Comparison of ENCODE assay signal across 11 cellular contexts in genomic region chr15:65384505-65384894, GRCh38. TPM values are rescaled to one million over a fixed set of nuclear protein-coding genes. Genes with fewer than 3 reads are reported as not detected.
A peak's percentile ranks its signal among the peaks of the same experiment; 100 is the strongest.
DNase-seq lines count a peak whose midpoint lies in the region; ATAC-seq and TF ChIP-seq lines count a peak whose summit lies in the region.
"Had no signal": no experiment of that assay in that cellular context is flagged by ENCODE, and none has a peak within 500 bp of the region (broad histone marks: within the 10 kb centered on the region; RNA-seq: fewer than 3 reads in every experiment).

No MANE protein-coding gene starts in this region.

- H3F3A ChIP-seq in GM23338 (replicated peaks; ENCODE audit: low read depth), result peaks cover 12% of the 10 kb centered on the region; the same call in 1 of the 2 replicates

- no peaks in the 10 kb centered on the region for H3K79me2 ChIP-seq in GM23338 (replicated peaks; ENCODE audit: insufficient read depth)

- H2AFZ ChIP-seq in GM23338, result no peak overlapping the region
- H2AFZ ChIP-seq: GM23248 had no signal

- H3K4me2 ChIP-seq in BLaER1 treated with 17β-estradiol and CSF1 and Interleukin-3, amounts not matched to agents 10 nM and 100 nM, result peak overlapping the region; percentile 95 to 100 (median 98)
- H3K4me2 ChIP-seq in GM23338, result peak overlapping the region; percentile 89; the same call in 1 of the 2 replicates

- peaks cover 30% of the 10 kb centered on the region for H3K36me3 Mint-ChIP-seq in GM23338 (ENCODE audit: low read depth)
- no peaks in the 10 kb centered on the region for H3K36me3 Mint-ChIP-seq in activated naive CD8-positive, alpha-beta T cell
- H3K36me3 Mint-ChIP-seq in naive B cell, result no peaks in the 10 kb centered on the region

- peaks cover 7 to 15% (median 13%) of the 10 kb centered on the region in 10 experiments; a peak in 18 of 20 replicates for H3K4me1 ChIP-seq in BLaER1 treated with 17β-estradiol and CSF1 and Interleukin-3, amounts not matched to agents 10 nM and 100 nM
- H3K4me1 ChIP-seq in GM23338 (ENCODE audit: insufficient read depth), result peaks cover 16% of the 10 kb centered on the region; the same call in 1 of the 2 replicates

- H3K27me3 Mint-ChIP-seq in GM23338 (ENCODE audit: insufficient read depth, low read depth, poor library complexity), result peaks cover 17% of the 10 kb centered on the region
- H3K27me3 Mint-ChIP-seq in activated naive CD8-positive, alpha-beta T cell, result peaks cover 11% of the 10 kb centered on the region
- H3K27me3 Mint-ChIP-seq in naive B cell, result peaks cover 34 to 60% (median 40%) of the 10 kb centered on the region in 3 donors

- peaks cover 0 to 10% (median 0%) of the 10 kb centered on the region in 11 experiments; a peak in 3 of 22 replicates for H4K20me1 ChIP-seq in BLaER1 treated with 17β-estradiol and CSF1 and Interleukin-3, amounts not matched to agents 10 nM and 100 nM
- no peaks in the 10 kb centered on the region for H4K20me1 ChIP-seq in GM23338 (replicated peaks; ENCODE audit: insufficient read depth)

- no peak overlapping the region for H3K27ac ChIP-seq in BLaER1 treated with 17β-estradiol and CSF1 and Interleukin-3, amounts not matched to agents 10 nM and 100 nM
- no peak overlapping the region for H3K27ac ChIP-seq in GM23338 (ENCODE audit: low read depth)
- H3K27ac ChIP-seq: body of pancreas, GM23248, left lung had no signal

- no peaks in the 10 kb centered on the region for H3K9me3 ChIP-seq in BLaER1 treated with 17β-estradiol and CSF1 and Interleukin-3, amounts not matched to agents 10 nM and 100 nM (replicated peaks in 1 of 11)
- H3K9me3 ChIP-seq: body of pancreas, left lung had no signal

- H3K9me2 ChIP-seq in GM23338 (ENCODE audit: insufficient read depth), result no peaks in the 10 kb centered on the region

- DNase-seq in GM23338 (ENCODE audit: low spot score) (no peak), naive B cell (no peak), dedifferentiated amniotic fluid mesenchymal stem cell (ENCODE audit: extremely low spot score) (no peak), Ammon's horn (ENCODE audit: low spot score) (no peak)
- DNase-seq in stimulated activated CD4-positive, alpha-beta T cell treated with anti-CD3 and anti-CD28 coated beads, Interleukin-4, amount 100 ng/mL, for 24 hours, result no peak

- peaks cover 30% of the 10 kb centered on the region for H3K4me1 Mint-ChIP-seq in GM23338
- peaks cover 9% of the 10 kb centered on the region for H3K4me1 Mint-ChIP-seq in activated naive CD8-positive, alpha-beta T cell (ENCODE audit: low read depth)
- peaks cover 13 to 15% (median 14%) of the 10 kb centered on the region in 3 donors for H3K4me1 Mint-ChIP-seq in naive B cell

- H3K27ac Mint-ChIP-seq in GM23338, result no peak overlapping the region
- H3K27ac Mint-ChIP-seq in activated naive CD8-positive, alpha-beta T cell, result no peak overlapping the region
- H3K27ac Mint-ChIP-seq in naive B cell, result peak overlapping the region in 1 of 6 donors; percentile 20

- H3K4me3 Mint-ChIP-seq in GM23338 (peak overlapping the region; percentile 49; the same call in 1 of the 3 replicates), naive B cell (peak overlapping the region; percentile 85 to 94 (median 92))
- H3K4me3 Mint-ChIP-seq in activated naive CD8-positive, alpha-beta T cell, result peak overlapping the region; percentile 90

- H3K9ac ChIP-seq in BLaER1 treated with 17β-estradiol and CSF1 and Interleukin-3, amounts not matched to agents 10 nM and 100 nM, result peak overlapping the region in 7 of 11 experiments; percentile 37 to 74 (median 69); a peak in 10 of 22 replicates
- H3K9ac ChIP-seq: GM23248 had no signal

- no peaks in the 10 kb centered on the region for H3K36me3 ChIP-seq in BLaER1 treated with 17β-estradiol and CSF1 and Interleukin-3, amounts not matched to agents 10 nM and 100 nM
- H3K36me3 ChIP-seq in GM23338 (ENCODE audit: insufficient read depth), result no peaks in the 10 kb centered on the region
- H3K36me3 ChIP-seq: left lung had no signal

- ATAC-seq in GM23338, result peak; percentile 1; the same call in 2 of the 3 replicates
- peak; percentile 9 to 14 for ATAC-seq in naive B cell (ENCODE audit: low read depth in 2 of 2)
- ATAC-seq in GM18909 (IDR thresholded peaks at IDR 0.05; ENCODE audit: poor library complexity, unreplicated experiment), result no peak

- H3K9me3 Mint-ChIP-seq in GM23338 (no peaks in the 10 kb centered on the region), naive B cell (no peaks in the 10 kb centered on the region)
- no peaks in the 10 kb centered on the region for H3K9me3 Mint-ChIP-seq in activated naive CD8-positive, alpha-beta T cell (ENCODE audit: low read depth)

- no peak for TF ChIP-seq CTCF in GM23338 (conservative IDR thresholded peaks at IDR 0.05; ENCODE audit: low read depth in 2 of 2)

- H3K4me3 ChIP-seq in BLaER1 treated with 17β-estradiol and CSF1 and Interleukin-3, amounts not matched to agents 10 nM and 100 nM, result peak overlapping the region; percentile 52 to 72 (median 58); a peak in 18 of 20 replicates
- peak overlapping the region; percentile 59; the same call in 1 of the 2 replicates for H3K4me3 ChIP-seq in GM23338
- H3K4me3 ChIP-seq: GM23248 had no signal

- H3K27me3 ChIP-seq in BLaER1 treated with 17β-estradiol and CSF1 and Interleukin-3, amounts not matched to agents 10 nM and 100 nM, result peaks cover 15 to 40% (median 28%) of the 10 kb centered on the region in 11 experiments
- peaks cover 18% of the 10 kb centered on the region for H3K27me3 ChIP-seq in GM23338 (ENCODE audit: insufficient read depth)
- H3K27me3 ChIP-seq: body of pancreas had no signal

TF ChIP-seq in GM23338, 12 proteins besides CTCF, POLR2A, EP300 and RAD21:
- TF ChIP-seq STAT1 (IDR thresholded peaks at IDR 0.05; ENCODE audit: unreplicated experiment) (no peak), CREB1 (CRISPR knock-in tag; IDR thresholded peaks at IDR 0.05; ENCODE audit: low read depth) (no peak), ZNF331 (CRISPR knock-in tag; IDR thresholded peaks at IDR 0.05; ENCODE audit: low read depth) (no peak), EZH2 (IDR thresholded peaks at IDR 0.05; ENCODE audit: low read depth, unreplicated experiment) (no peak)

RNA-seq across cellular contexts. Expression of gene IGDCC3, which starts 6.7 kb away (rescaled TPM):
- total RNA-seq in GM23338 (2014; rRNA removed; shearing (Covaris generic)), result 26.3 and 30.7 TPM in 2 replicates
- polyA plus RNA-seq in GM23338 (2016; fragmentation: Nextera tagmentation; extraction: Ambion mirVana), result 15.3 and 16.4 TPM in 2 replicates
- polyA plus RNA-seq in naive B cell (ENCODE audit: low read depth in 6 of 6), result not detected
- total RNA-seq: body of pancreas, GM23248 had no signal
- polyA plus RNA-seq: GM23248 had no signal

RNA-seq across cellular contexts. Expression of gene IGDCC4, which starts 38.2 kb away (rescaled TPM):
- 8.4 and 9.6 TPM in 2 replicates for total RNA-seq in GM23338 (2014; rRNA removed; shearing (Covaris generic))
- polyA plus RNA-seq in GM23338 (2016; fragmentation: Nextera tagmentation; extraction: Ambion mirVana), result 7.2 and 7.5 TPM in 2 replicates
- not detected for polyA plus RNA-seq in naive B cell (ENCODE audit: low read depth in 6 of 6)

Comparison
In these comparisons a context has a peak if more than half of its experiments do, and no peak if none do; other contexts are left out.
1. RNA of gene IGDCC3, which starts 6.7 kb away (polyA plus RNA-seq): 15.3 to 16.4 TPM in GM23338; not detected in naive B cell; every median in the first group is over 10 times any median in the second.
2. Peak in every context shown above with its lines, with median percentiles within 50 percentile points of each other: H3K4me3 Mint-ChIP-seq.